12 cellular contexts compared by ENCODE assay signal in genomic region chr17:78365561-78366108, GRCh38.
DNase-seq lines count a peak whose midpoint lies in the region; ATAC-seq and TF ChIP-seq lines count a peak whose summit lies in the region.
"Had no signal": no experiment of that assay in that cellular context is flagged by ENCODE, and none has a peak within 500 bp of the region (broad histone marks: within the 10 kb centered on the region; RNA-seq: fewer than 3 reads in every experiment).

No MANE protein-coding gene starts in this region.

- DNase-seq in astrocyte of the cerebellum (ENCODE audit: low read depth) (peak; percentile 79), COR-L47 (lab: John Stamatoyannopoulos, UW) (no peak), GM20000 (ENCODE audit: low spot score) (no peak)
- DNase-seq in stimulated activated CD4-positive, alpha-beta T cell treated with anti-CD3 and anti-CD28 coated beads, Interleukin-15, amount 100 ng/mL, for 24 hours: no peak
- DNase-seq: activated CD8-positive, alpha-beta memory T cell treated with anti-CD3 and anti-CD28 coated beads, Interleukin-2, amount 50 U/mL, for 4 hours; GM23248; NCI-H2029 treated with DMSO at 0.1 percent for 48 hours had no signal

- in situ Hi-C loops in astrocyte of the cerebellum (cut with HindIII; ENCODE audit: low sequenced_read_pairs): no loop called here

- no peak overlapping the region for H3K4me3 ChIP-seq in astrocyte of the cerebellum (ENCODE audit: low read depth, low read length)
- peak overlapping the region; percentile 32 for H3K4me3 ChIP-seq in iPS-18a (ENCODE audit: low read length)
- H3K4me3 ChIP-seq in rectal smooth muscle tissue (ENCODE audit: low read length): no peak overlapping the region
- H3K4me3 ChIP-seq: GM23248 had no signal

- H3K9me3 ChIP-seq in ES-I3 (ENCODE audit: control insufficient read depth, insufficient read depth, low read length) (no peaks in the 10 kb centered on the region), iPS-18a (ENCODE audit: control insufficient read depth, low read depth, low read length) (no peaks in the 10 kb centered on the region)

- H3K27ac ChIP-seq in iPS-18a (ENCODE audit: low read length): peak overlapping the region; percentile 83
- H3K27ac ChIP-seq in rectal smooth muscle tissue (ENCODE audit: low read depth, low read length): peak overlapping the region; percentile 8
- H3K27ac ChIP-seq: C4-2B, GM23248 had no signal

- ATAC-seq in GM19351 (IDR thresholded peaks at IDR 0.05; ENCODE audit: unreplicated experiment): no peak

- H3K27me3 ChIP-seq in iPS-18a (ENCODE audit: control insufficient read depth, insufficient read depth, low read length) (no peaks in the 10 kb centered on the region), rectal smooth muscle tissue (ENCODE audit: control insufficient read depth, insufficient read depth, low read length) (no peaks in the 10 kb centered on the region)

- peaks cover 69% of the 10 kb centered on the region for H3K4me1 ChIP-seq in ES-I3 (ENCODE audit: insufficient read depth, low read length)
- H3K4me1 ChIP-seq in iPS-18a (ENCODE audit: control insufficient read depth, low read depth, low read length): peaks cover 61% of the 10 kb centered on the region
- H3K4me1 ChIP-seq in rectal smooth muscle tissue (ENCODE audit: control insufficient read depth, insufficient read depth, low read length): peaks cover under 1% of the 10 kb centered on the region

- no peak for TF ChIP-seq CTCF in astrocyte of the cerebellum (IDR thresholded peaks at IDR 0.05; ENCODE audit: low read depth, low read length, missing control alignments)
- no peak for TF ChIP-seq CTCF in GM20000 (IDR thresholded peaks at IDR 0.05; ENCODE audit: extremely low read depth, missing control alignments)

- H3K36me3 ChIP-seq in ES-I3 (ENCODE audit: insufficient read depth, low read length): no peaks in the 10 kb centered on the region
- H3K36me3 ChIP-seq in iPS-18a (ENCODE audit: control insufficient read depth, low read depth, low read length): no peaks in the 10 kb centered on the region
- no peaks in the 10 kb centered on the region for H3K36me3 ChIP-seq in rectal smooth muscle tissue (ENCODE audit: control insufficient read depth, insufficient read depth, low read length)

- H3K9ac ChIP-seq in ES-I3 (ENCODE audit: low read depth, low read length): peak overlapping the region; percentile 17
- H3K9ac ChIP-seq in iPS-18a (ENCODE audit: low read length): peak overlapping the region; percentile 37
- H3K9ac ChIP-seq in rectal smooth muscle tissue (ENCODE audit: low read length): no peak overlapping the region
- H3K9ac ChIP-seq: GM23248 had no signal
